In genomic region chr1:11943619-11944018, GRCh38 we compare ENCODE assay signal across 25 cellular contexts. TPM values are rescaled to one million over a fixed set of nuclear protein-coding genes. Genes with fewer than 3 reads are reported as not detected.
A peak's percentile ranks its signal among the peaks of the same experiment; 100 is the strongest.
DNase-seq lines count a peak whose midpoint lies in the region; ATAC-seq and TF ChIP-seq lines count a peak whose summit lies in the region.
"Had no signal": no experiment of that assay in that cellular context is flagged by ENCODE, and none has a peak within 500 bp of the region (broad histone marks: within the 10 kb centered on the region; RNA-seq: fewer than 3 reads in every experiment).

No MANE protein-coding gene starts in this region.

- no peak overlapping the region for H2AFZ ChIP-seq in osteoblast (ENCODE audit: low read length)
- H2AFZ ChIP-seq: GM23248 had no signal

- H3K79me2 ChIP-seq in osteoblast (ENCODE audit: insufficient read depth, low read length): peaks cover 19% of the 10 kb centered on the region

- peak overlapping the region in 4 of 5 experiments; percentile 69 to 97 (median 86) for H3K27ac Mint-ChIP-seq in brain
- H3K27ac Mint-ChIP-seq in activated T-helper 17 cell treated with anti-CD3 and anti-CD28 coated beads, Interleukin-2, amount 50 U/mL, for 72 hours: no peak overlapping the region
- H3K27ac Mint-ChIP-seq: activated naive CD8-positive, alpha-beta T cell treated with anti-CD3 and anti-CD28 coated beads, Interleukin-2, amount 10 ng/mL, durations not matched to agents 7 days and 5 days; immature natural killer cell had no signal

- no peak overlapping the region for H3K4me2 ChIP-seq in osteoblast (ENCODE audit: insufficient read depth, low read length)
- H3K4me2 ChIP-seq: BLaER1 treated with 17β-estradiol and CSF1 and Interleukin-3, amounts not matched to agents 10 nM and 100 nM had no signal

- H3K4me1 ChIP-seq in osteoblast (ENCODE audit: insufficient read depth, low read length): peaks cover 7% of the 10 kb centered on the region
- H3K4me1 ChIP-seq: ascending aorta, Caco-2 had no signal

- H3K36me3 ChIP-seq in osteoblast (ENCODE audit: insufficient read depth, low read length): peaks cover 29% of the 10 kb centered on the region
- H3K36me3 ChIP-seq: transverse colon had no signal

- H3K27me3 ChIP-seq in osteoblast (ENCODE audit: insufficient read depth, low read length): no peaks in the 10 kb centered on the region
- H3K27me3 ChIP-seq: ascending aorta; BLaER1 treated with 17β-estradiol and CSF1 and Interleukin-3, amounts not matched to agents 10 nM and 100 nM; gastroesophageal sphincter; transverse colon had no signal

- DNase-seq in DMS 273 (lab: John Stamatoyannopoulos, UW; ENCODE audit: unreplicated experiment) (peak; percentile 91), G401 (ENCODE audit: low spot score) (peak; percentile 97), osteoblast (ENCODE audit: insufficient read length, low spot score, missing footprints) (peak; percentile 42), NCI-H510A treated with DMSO at 0.1 percent for 48 hours (lab: John Stamatoyannopoulos, UW) (no peak)
- DNase-seq: activated CD4-positive, alpha-beta T cell treated with anti-CD3 and anti-CD28 coated beads for 4 hours; activated effector memory CD4-positive, alpha-beta T cell treated with anti-CD3 and anti-CD28 coated beads, Interleukin-2, amount 50 U/mL, for 16 hours; activated naive CD8-positive, alpha-beta T cell treated with anti-CD3 and anti-CD28 coated beads, Interleukin-2, amount 10 ng/mL, durations not matched to agents 7 days and 5 days; activated T-cell treated with anti-CD3 and anti-CD28 coated beads for 4 hours; Caco-2; GM23248; hypothalamus; immature natural killer cell; naive B cell; stimulated activated CD4-positive, alpha-beta T cell treated with anti-CD3 and anti-CD28 coated beads, Interleukin-2, amount 100 ng/mL, for 24 hours; T-helper 2 cell; transverse colon had no signal

- peaks cover 32% of the 10 kb centered on the region for H3K36me3 Mint-ChIP-seq in brain
- H3K36me3 Mint-ChIP-seq in activated T-helper 17 cell treated with anti-CD3 and anti-CD28 coated beads, Interleukin-2, amount 50 U/mL, for 72 hours (ENCODE audit: low read depth): no peaks in the 10 kb centered on the region
- H3K36me3 Mint-ChIP-seq: naive B cell had no signal

- ATAC-seq in activated T-helper 17 cell treated with anti-CD3 and anti-CD28 coated beads, Interleukin-2, amount 50 U/mL, for 72 hours (replicated peaks): no peak
- ATAC-seq in GM21786 (IDR thresholded peaks at IDR 0.05; ENCODE audit: unreplicated experiment): no peak
- ATAC-seq: gastroesophageal sphincter, left lobe of liver had no signal

- H3K27me3 Mint-ChIP-seq in brain: no peaks in the 10 kb centered on the region
- no peaks in the 10 kb centered on the region for H3K27me3 Mint-ChIP-seq in activated T-helper 17 cell treated with anti-CD3 and anti-CD28 coated beads, Interleukin-2, amount 50 U/mL, for 72 hours
- H3K27me3 Mint-ChIP-seq: activated naive CD8-positive, alpha-beta T cell treated with anti-CD3 and anti-CD28 coated beads, Interleukin-2, amount 10 ng/mL, durations not matched to agents 7 days and 5 days; central memory CD8-positive, alpha-beta T cell; naive B cell had no signal

- no peak overlapping the region for H3K27ac ChIP-seq in osteoblast (ENCODE audit: low read depth, low read length)
- H3K27ac ChIP-seq: ascending aorta; BLaER1 treated with 17β-estradiol and CSF1 and Interleukin-3, amounts not matched to agents 10 nM and 100 nM; gastroesophageal sphincter; GM23248; SK-N-MC; transverse colon had no signal

- H3K4me3 Mint-ChIP-seq in brain: no peak overlapping the region
- H3K4me3 Mint-ChIP-seq in activated T-helper 17 cell treated with anti-CD3 and anti-CD28 coated beads, Interleukin-2, amount 50 U/mL, for 72 hours: no peak overlapping the region
- H3K4me3 Mint-ChIP-seq: activated naive CD8-positive, alpha-beta T cell treated with anti-CD3 and anti-CD28 coated beads, Interleukin-2, amount 10 ng/mL, durations not matched to agents 7 days and 5 days; central memory CD8-positive, alpha-beta T cell; immature natural killer cell; naive B cell had no signal

- peaks cover 0 to 2% (median 0%) of the 10 kb centered on the region in 5 experiments for H3K9me3 Mint-ChIP-seq in brain
- H3K9me3 Mint-ChIP-seq in activated T-helper 17 cell treated with anti-CD3 and anti-CD28 coated beads, Interleukin-2, amount 50 U/mL, for 72 hours: no peaks in the 10 kb centered on the region
- H3K9me3 Mint-ChIP-seq: central memory CD8-positive, alpha-beta T cell; immature natural killer cell; naive B cell had no signal

- peaks cover 4% of the 10 kb centered on the region for H3K9me3 ChIP-seq in osteoblast (ENCODE audit: low read depth, low read length)
- H3K9me3 ChIP-seq: ascending aorta, Caco-2, gastroesophageal sphincter, transverse colon had no signal

- in situ Hi-C loops in G401 (cut with HindIII; ENCODE audit: low sequenced_read_pairs): no loop called here

- peaks cover 30% of the 10 kb centered on the region for H3K4me1 Mint-ChIP-seq in brain
- no peaks in the 10 kb centered on the region for H3K4me1 Mint-ChIP-seq in activated T-helper 17 cell treated with anti-CD3 and anti-CD28 coated beads, Interleukin-2, amount 50 U/mL, for 72 hours
- H3K4me1 Mint-ChIP-seq: central memory CD8-positive, alpha-beta T cell had no signal

- H3K4me3 ChIP-seq in osteoblast (ENCODE audit: insufficient read depth, low read length): no peak overlapping the region
- H3K4me3 ChIP-seq: ascending aorta; BLaER1 treated with 17β-estradiol and CSF1 and Interleukin-3, amounts not matched to agents 10 nM and 100 nM; gastroesophageal sphincter; GM23248; SK-N-MC; transverse colon had no signal

- TF ChIP-seq CTCF in brain (conservative IDR thresholded peaks at IDR 0.05) (no peak), osteoblast (IDR thresholded peaks at IDR 0.05; ENCODE audit: extremely low read depth, low read depth, low read length) (no peak)

- peaks cover 15% of the 10 kb centered on the region for H4K20me1 ChIP-seq in osteoblast (ENCODE audit: insufficient read depth, low read length)

RNA-seq across cellular contexts. Expression of gene PLOD1, which starts 9.1 kb away (rescaled TPM):
- total RNA-seq in G401 (2014; rRNA removed; shearing (Covaris generic)): 103 and 104 TPM in 2 replicates
- polyA plus RNA-seq in brain (ENCODE audit: insufficient read depth, low read depth, low replicate concordance): 76.5 TPM
- total RNA-seq in osteoblast: 242 and 281 TPM in 2 replicates
- total RNA-seq in activated T-helper 17 cell treated with anti-CD3 and anti-CD28 coated beads, Interleukin-2, amount 50 U/mL, for 72 hours: 10 to 100 TPM; 18.1 to 36.1 TPM

RNA-seq across cellular contexts. Expression of gene KIAA2013, which starts 17.4 kb away (rescaled TPM):
- 52.6 and 53.7 TPM in 2 replicates for total RNA-seq in G401 (2014; rRNA removed; shearing (Covaris generic))
- 84.2 TPM for polyA plus RNA-seq in brain (ENCODE audit: insufficient read depth, low read depth, low replicate concordance)
- total RNA-seq in osteoblast: 51.6 and 64.1 TPM in 2 replicates
- total RNA-seq in activated T-helper 17 cell treated with anti-CD3 and anti-CD28 coated beads, Interleukin-2, amount 50 U/mL, for 72 hours: 10 to 100 TPM; 15.6 to 32.2 TPM

RNA-seq across cellular contexts. Expression of gene MFN2, which starts 36.6 kb away (rescaled TPM):
- total RNA-seq in G401 (2014; rRNA removed; shearing (Covaris generic)): 23.4 and 37.0 TPM in 2 replicates
- 82.1 TPM for polyA plus RNA-seq in brain (ENCODE audit: insufficient read depth, low read depth, low replicate concordance)
- total RNA-seq in osteoblast: 46.0 and 51.0 TPM in 2 replicates
- 10 to 100 TPM; 46.5 to 70.1 TPM for total RNA-seq in activated T-helper 17 cell treated with anti-CD3 and anti-CD28 coated beads, Interleukin-2, amount 50 U/mL, for 72 hours
